Comparison of ENCODE assay signal across 1 cellular context in the genomic region with DNA sequence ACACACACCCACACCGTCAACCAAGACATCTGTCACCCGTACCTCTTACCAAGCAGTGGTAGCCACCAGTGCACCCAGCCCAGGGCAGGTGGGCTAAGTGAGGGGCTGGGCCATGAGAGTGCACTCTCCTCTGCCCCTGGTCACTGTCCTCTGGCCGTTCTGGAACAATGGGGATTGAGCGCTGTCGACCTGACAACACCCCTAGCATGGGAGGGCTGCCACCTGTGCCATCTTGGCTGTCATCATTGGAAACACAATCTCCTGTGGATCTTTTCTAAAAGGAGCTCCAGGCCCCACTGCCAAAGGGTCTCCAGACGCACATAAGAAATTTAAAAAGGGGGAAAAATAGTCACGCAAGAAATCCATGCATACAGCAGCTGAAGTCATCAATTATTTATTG.
TF ChIP-seq lines count a peak whose summit lies in the region.

No MANE protein-coding gene starts in this region.

TF ChIP-seq in GM23338, 12 proteins besides CTCF, POLR2A, EP300 and RAD21 (continued from another document):
- TF ChIP-seq, protein P1, sequence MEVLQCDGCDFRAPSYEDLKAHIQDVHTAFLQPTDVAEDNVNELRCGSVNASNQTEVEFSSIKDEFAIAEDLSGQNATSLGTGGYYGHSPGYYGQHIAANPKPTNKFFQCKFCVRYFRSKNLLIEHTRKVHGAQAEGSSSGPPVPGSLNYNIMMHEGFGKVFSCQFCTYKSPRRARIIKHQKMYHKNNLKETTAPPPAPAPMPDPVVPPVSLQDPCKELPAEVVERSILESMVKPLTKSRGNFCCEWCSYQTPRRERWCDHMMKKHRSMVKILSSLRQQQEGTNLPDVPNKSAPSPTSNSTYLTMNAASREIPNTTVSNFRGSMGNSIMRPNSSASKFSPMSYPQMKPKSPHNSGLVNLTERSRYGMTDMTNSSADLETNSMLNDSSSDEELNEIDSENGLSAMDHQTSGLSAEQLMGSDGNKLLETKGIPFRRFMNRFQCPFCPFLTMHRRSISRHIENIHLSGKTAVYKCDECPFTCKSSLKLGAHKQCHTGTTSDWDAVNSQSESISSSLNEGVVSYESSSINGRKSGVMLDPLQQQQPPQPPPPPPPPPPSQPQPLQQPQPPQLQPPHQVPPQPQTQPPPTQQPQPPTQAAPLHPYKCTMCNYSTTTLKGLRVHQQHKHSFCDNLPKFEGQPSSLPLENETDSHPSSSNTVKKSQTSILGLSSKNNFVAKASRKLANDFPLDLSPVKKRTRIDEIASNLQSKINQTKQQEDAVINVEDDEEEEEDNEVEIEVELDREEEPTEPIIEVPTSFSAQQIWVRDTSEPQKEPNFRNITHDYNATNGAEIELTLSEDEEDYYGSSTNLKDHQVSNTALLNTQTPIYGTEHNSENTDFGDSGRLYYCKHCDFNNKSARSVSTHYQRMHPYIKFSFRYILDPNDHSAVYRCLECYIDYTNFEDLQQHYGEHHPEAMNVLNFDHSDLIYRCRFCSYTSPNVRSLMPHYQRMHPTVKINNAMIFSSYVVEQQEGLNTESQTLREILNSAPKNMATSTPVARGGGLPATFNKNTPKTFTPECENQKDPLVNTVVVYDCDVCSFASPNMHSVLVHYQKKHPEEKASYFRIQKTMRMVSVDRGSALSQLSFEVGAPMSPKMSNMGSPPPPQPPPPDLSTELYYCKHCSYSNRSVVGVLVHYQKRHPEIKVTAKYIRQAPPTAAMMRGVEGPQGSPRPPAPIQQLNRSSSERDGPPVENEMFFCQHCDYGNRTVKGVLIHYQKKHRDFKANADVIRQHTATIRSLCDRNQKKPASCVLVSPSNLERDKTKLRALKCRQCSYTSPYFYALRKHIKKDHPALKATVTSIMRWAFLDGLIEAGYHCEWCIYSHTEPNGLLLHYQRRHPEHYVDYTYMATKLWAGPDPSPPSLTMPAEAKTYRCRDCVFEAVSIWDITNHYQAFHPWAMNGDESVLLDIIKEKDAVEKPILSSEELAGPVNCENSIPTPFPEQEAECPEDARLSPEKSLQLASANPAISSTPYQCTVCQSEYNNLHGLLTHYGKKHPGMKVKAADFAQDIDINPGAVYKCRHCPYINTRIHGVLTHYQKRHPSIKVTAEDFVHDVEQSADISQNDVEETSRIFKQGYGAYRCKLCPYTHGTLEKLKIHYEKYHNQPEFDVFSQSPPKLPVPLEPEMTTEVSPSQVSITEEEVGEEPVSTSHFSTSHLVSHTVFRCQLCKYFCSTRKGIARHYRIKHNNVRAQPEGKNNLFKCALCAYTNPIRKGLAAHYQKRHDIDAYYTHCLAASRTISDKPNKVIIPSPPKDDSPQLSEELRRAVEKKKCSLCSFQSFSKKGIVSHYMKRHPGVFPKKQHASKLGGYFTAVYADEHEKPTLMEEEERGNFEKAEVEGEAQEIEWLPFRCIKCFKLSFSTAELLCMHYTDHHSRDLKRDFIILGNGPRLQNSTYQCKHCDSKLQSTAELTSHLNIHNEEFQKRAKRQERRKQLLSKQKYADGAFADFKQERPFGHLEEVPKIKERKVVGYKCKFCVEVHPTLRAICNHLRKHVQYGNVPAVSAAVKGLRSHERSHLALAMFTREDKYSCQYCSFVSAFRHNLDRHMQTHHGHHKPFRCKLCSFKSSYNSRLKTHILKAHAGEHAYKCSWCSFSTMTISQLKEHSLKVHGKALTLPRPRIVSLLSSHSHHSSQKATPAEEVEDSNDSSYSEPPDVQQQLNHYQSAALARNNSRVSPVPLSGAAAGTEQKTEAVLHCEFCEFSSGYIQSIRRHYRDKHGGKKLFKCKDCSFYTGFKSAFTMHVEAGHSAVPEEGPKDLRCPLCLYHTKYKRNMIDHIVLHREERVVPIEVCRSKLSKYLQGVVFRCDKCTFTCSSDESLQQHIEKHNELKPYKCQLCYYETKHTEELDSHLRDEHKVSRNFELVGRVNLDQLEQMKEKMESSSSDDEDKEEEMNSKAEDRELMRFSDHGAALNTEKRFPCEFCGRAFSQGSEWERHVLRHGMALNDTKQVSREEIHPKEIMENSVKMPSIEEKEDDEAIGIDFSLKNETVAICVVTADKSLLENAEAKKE (CRISPR knock-in tag; IDR thresholded peaks at IDR 0.05), result no peak
- no peak for TF ChIP-seq NANOG (IDR thresholded peaks at IDR 0.05; ENCODE audit: borderline replicate concordance)
